29 cellular contexts compared by ENCODE assay signal in the genomic region with DNA sequence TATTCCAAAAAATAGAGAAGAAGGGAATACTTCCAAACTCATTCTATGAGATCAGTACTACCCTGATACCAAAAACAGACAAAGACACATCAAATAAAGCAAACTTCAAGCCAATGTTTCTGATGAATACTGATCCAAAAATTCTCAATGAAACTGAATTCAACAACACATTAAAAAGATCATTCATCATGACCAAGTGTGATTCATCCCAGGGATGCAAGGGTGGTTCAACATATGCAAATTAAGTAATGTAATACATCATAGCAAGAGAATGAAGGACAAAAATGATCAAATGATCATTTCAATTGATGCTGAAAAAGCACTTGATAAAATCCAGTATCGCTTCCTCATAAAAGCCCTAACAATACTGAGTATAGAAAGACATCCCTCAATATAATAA.
"Had no signal": no experiment of that assay in that cellular context is flagged by ENCODE, and none has a peak within 500 bp of the region (broad histone marks: within the 10 kb centered on the region; RNA-seq: fewer than 3 reads in every experiment).

No MANE protein-coding gene starts in this region.

- H3K9me3 ChIP-seq: adrenal gland, MG63 had no signal

- H3K36me3 Mint-ChIP-seq: activated naive CD4-positive, alpha-beta T cell treated with anti-CD3 and anti-CD28 coated beads, Interleukin-2, amount 50 U/mL, for 72 hours; brain had no signal

- H3K4me2 ChIP-seq: PC-9 had no signal

- ATAC-seq: activated CD8-positive, alpha-beta T cell treated with anti-CD3 and anti-CD28 coated beads, Interleukin-2, amount 10 ng/mL, durations not matched to agents 7 days and 5 days; activated naive CD4-positive, alpha-beta T cell treated with anti-CD3 and anti-CD28 coated beads, Interleukin-2, amount 50 U/mL, for 72 hours had no signal

- H3K4me3 ChIP-seq: adrenal gland, MG63, PC-9 had no signal

- H3K36me3 ChIP-seq: adrenal gland, MG63, WERI-Rb-1 had no signal

- H3K27ac Mint-ChIP-seq: activated CD4-positive, alpha-beta T cell treated with anti-CD3 and anti-CD28 coated beads, Interleukin-2, amount 10 ng/mL, durations not matched to agents 7 days and 5 days; activated CD8-positive, alpha-beta T cell treated with anti-CD3 and anti-CD28 coated beads, Interleukin-2, amount 10 ng/mL, durations not matched to agents 7 days and 5 days; activated naive CD4-positive, alpha-beta T cell treated with anti-CD3 and anti-CD28 coated beads, Interleukin-2, amount 50 U/mL, for 72 hours; activated T-cell treated with anti-CD3 and anti-CD28 coated beads, Interleukin-2, amount 50 U/mL, for 24 hours; brain had no signal

- H2AFZ ChIP-seq: PC-9 had no signal

- H3K27me3 ChIP-seq: adrenal gland, MG63 had no signal

- H3K27me3 Mint-ChIP-seq: activated CD4-positive, alpha-beta T cell treated with anti-CD3 and anti-CD28 coated beads, Interleukin-2, amount 10 ng/mL, durations not matched to agents 7 days and 5 days had no signal

- H3K4me3 Mint-ChIP-seq: activated CD4-positive, alpha-beta T cell treated with anti-CD3 and anti-CD28 coated beads, Interleukin-2, amount 10 ng/mL, durations not matched to agents 7 days and 5 days; activated CD8-positive, alpha-beta T cell treated with anti-CD3 and anti-CD28 coated beads, Interleukin-2, amount 10 ng/mL, durations not matched to agents 7 days and 5 days; activated T-cell treated with anti-CD3 and anti-CD28 coated beads, Interleukin-2, amount 50 U/mL, for 24 hours; brain had no signal

- FAIRE-seq: RCC 7860 had no signal

- H3K9me3 Mint-ChIP-seq: activated CD4-positive, alpha-beta T cell treated with anti-CD3 and anti-CD28 coated beads, Interleukin-2, amount 10 ng/mL, durations not matched to agents 7 days and 5 days; activated naive CD4-positive, alpha-beta T cell treated with anti-CD3 and anti-CD28 coated beads, Interleukin-2, amount 50 U/mL, for 72 hours; activated T-cell treated with anti-CD3 and anti-CD28 coated beads, Interleukin-2, amount 50 U/mL, for 24 hours had no signal

- H3K27ac ChIP-seq: adrenal gland, PC-9, WERI-Rb-1 had no signal

- DNase-seq: activated CD4-positive, alpha-beta T cell treated with anti-CD3 and anti-CD28 coated beads, Interleukin-2, amount 10 ng/mL, durations not matched to agents 7 days and 5 days; activated CD4-positive, alpha-beta T cell treated with anti-CD3 and anti-CD28 coated beads, Interleukin-2, amount 50 U/mL, for 48 hours; activated CD4-positive, CD25-positive, alpha-beta regulatory T cell; activated CD8-positive, alpha-beta T cell treated with anti-CD3 and anti-CD28 coated beads, Interleukin-2, amount 10 ng/mL, durations not matched to agents 7 days and 5 days; activated gamma-delta T cell treated with Interleukin-2 at 50 U/mL for 16 hours; activated T-cell treated with anti-CD3 and anti-CD28 coated beads, Interleukin-2, amount 50 U/mL, for 24 hours; adrenal gland; central memory CD4-positive, alpha-beta T cell; Karpas-422; KBM-7; MG63; NCI-H1048; NCI-H1105 treated with DMSO at 0.1 percent for 48 hours; NCI-H1436; NCI-H1694; NCI-H1930; NCI-H2081 treated with DMSO at 0.1 percent for 48 hours; NCI-H226; NCI-H446 treated with DMSO at 0.1 percent for 48 hours; NCI-H524; NK-92 treated with Interleukin-12 subunit alpha and Interleukin-12 subunit beta, amount 100 ng/mL, for 24 hours; PC-9; Right ventricle myocardium superior; SW 1271; T1000; WERI-Rb-1 had no signal
